21 cellular contexts compared by ENCODE assay signal in genomic region chr11:86181379-86181778, GRCh38.
"Had no signal": no experiment of that assay in that cellular context is flagged by ENCODE, and none has a peak within 500 bp of the region (broad histone marks: within the 10 kb centered on the region; RNA-seq: fewer than 3 reads in every experiment).

No MANE protein-coding gene starts in this region.

- H3K9me3 ChIP-seq: lower lobe of right lung, ovary, psoas muscle, sigmoid colon, stomach, testis, tibial nerve, upper lobe of left lung had no signal

- H3K27ac ChIP-seq: lower lobe of right lung, ovary, psoas muscle, sigmoid colon, stomach, testis, tibial nerve, upper lobe of left lung had no signal

- H3K4me3 ChIP-seq: dorsolateral prefrontal cortex, lower lobe of right lung, ovary, psoas muscle, sigmoid colon, stomach, testis, tibial nerve, upper lobe of left lung had no signal

- DNase-seq: dorsolateral prefrontal cortex; effector CD4-positive, alpha-beta T cell; head of caudate nucleus; left ventricle myocardium superior; lower lobe of right lung; naive thymus-derived CD8-positive, alpha-beta T cell; nephron progenitor cell; occipital lobe; ovary; posterior cingulate gyrus; psoas muscle; right cardiac atrium; sigmoid colon; stimulated activated CD4-positive, alpha-beta T cell treated with anti-CD3 and anti-CD28 coated beads, Interleukin-2, amount 100 ng/mL, for 24 hours; stimulated activated CD4-positive, alpha-beta T cell treated with anti-CD3 and anti-CD28 coated beads, Interleukin-4, amount 100 ng/mL, for 24 hours; stimulated activated naive CD4-positive, alpha-beta T cell treated with Interleukin-2 at 50 U/mL for 16 hours; stomach; testis; upper lobe of left lung had no signal

- H3K4me1 ChIP-seq: testis had no signal

- ATAC-seq: left ventricle myocardium superior; lower lobe of right lung; naive thymus-derived CD8-positive, alpha-beta T cell; psoas muscle; right cardiac atrium; stimulated activated effector memory CD8-positive, alpha-beta T cell treated with anti-CD3 and anti-CD28 coated beads, Interleukin-12 subunit alpha, Interleukin-12 subunit beta, amount 100 ng/mL, for 72 hours had no signal

- H3K27me3 ChIP-seq: dorsolateral prefrontal cortex, ovary, sigmoid colon, stomach, testis, tibial nerve, upper lobe of left lung had no signal

- H3K36me3 ChIP-seq: lower lobe of right lung, ovary, sigmoid colon, stomach, tibial nerve, upper lobe of left lung had no signal
